Comparison of ENCODE assay signal across 10 cellular contexts in genomic region chr18:22667616-22668422, GRCh38.
DNase-seq lines count a peak whose midpoint lies in the region; ATAC-seq and TF ChIP-seq lines count a peak whose summit lies in the region.
"Had no signal": no experiment of that assay in that cellular context is flagged by ENCODE, and none has a peak within 500 bp of the region (broad histone marks: within the 10 kb centered on the region; RNA-seq: fewer than 3 reads in every experiment).

No MANE protein-coding gene starts in this region.

- peak overlapping the region; percentile 27 for H3K4me3 Mint-ChIP-seq in Calu3 (ENCODE audit: low read depth, unreplicated experiment)
- no peak overlapping the region for H3K4me3 Mint-ChIP-seq in activated naive CD4-positive, alpha-beta T cell treated with anti-CD3 and anti-CD28 coated beads for 36 hours
- H3K4me3 Mint-ChIP-seq: activated CD4-positive, alpha-beta memory T cell treated with anti-CD3 and anti-CD28 coated beads, Interleukin-2, amount 10 ng/mL, durations not matched to agents 7 days and 5 days had no signal

- no peak for TF ChIP-seq POLR2A in lower leg skin (IDR thresholded peaks at IDR 0.05)

- BruUV-seq in Calu3 (replicated peaks; lab: Mats Ljungman, UMichigan) = no TSS peak

- H3K4me3 ChIP-seq in lower leg skin (ENCODE audit: low read depth, poor library complexity, severe bottlenecking) = no peak overlapping the region

- peak overlapping the region; percentile 63 for H3K27ac Mint-ChIP-seq in Calu3 (ENCODE audit: unreplicated experiment)
- H3K27ac Mint-ChIP-seq in activated naive CD4-positive, alpha-beta T cell treated with anti-CD3 and anti-CD28 coated beads for 36 hours = no peak overlapping the region
- H3K27ac Mint-ChIP-seq: activated CD4-positive, alpha-beta memory T cell treated with anti-CD3 and anti-CD28 coated beads, Interleukin-2, amount 10 ng/mL, durations not matched to agents 7 days and 5 days had no signal

- CTCF ChIA-PET in Calu3 (lab: Charles Lee) = interaction anchor here (1.0 kb wide), 2 partner anchors 10 to 444 kb away, joined by 3 read pairs; no protein-coding TSS in a partner anchor
- CTCF ChIA-PET in activated naive CD4-positive, alpha-beta T cell treated with anti-CD3 and anti-CD28 coated beads for 36 hours (lab: Charles Lee) = no interaction called here

- peaks cover 29% of the 10 kb centered on the region for H3K36me3 Mint-ChIP-seq in Calu3 (ENCODE audit: insufficient read depth, unreplicated experiment)
- no peaks in the 10 kb centered on the region for H3K36me3 Mint-ChIP-seq in activated naive CD4-positive, alpha-beta T cell treated with anti-CD3 and anti-CD28 coated beads for 36 hours (ENCODE audit: low read depth)

- H3K27me3 Mint-ChIP-seq in Calu3 (ENCODE audit: unreplicated experiment) = no peaks in the 10 kb centered on the region
- H3K27me3 Mint-ChIP-seq in activated naive CD4-positive, alpha-beta T cell treated with anti-CD3 and anti-CD28 coated beads for 36 hours (ENCODE audit: low read depth) = peaks cover 4% of the 10 kb centered on the region
- H3K27me3 Mint-ChIP-seq: activated CD4-positive, alpha-beta memory T cell treated with anti-CD3 and anti-CD28 coated beads, Interleukin-2, amount 10 ng/mL, durations not matched to agents 7 days and 5 days had no signal

- 84 to 85% methylated on average over 8 of the region's 8 CpGs for WGBS in lower leg skin, 2 donors

- DNase-seq in Calu3 = peak; percentile 58
- DNase-seq in T1000 (lab: John Stamatoyannopoulos, UW) = peak; percentile 54
- DNase-seq in kidney glomerular epithelial cell (lab: John Stamatoyannopoulos, UW) = peak; percentile 75
- no peak for DNase-seq in midbrain (lab: John Stamatoyannopoulos, UW)
- DNase-seq in activated naive CD4-positive, alpha-beta T cell treated with anti-CD3 and anti-CD28 coated beads for 36 hours = no peak
- no peak for DNase-seq in superior temporal gyrus (ENCODE audit: extremely low spot score)
- no peak for DNase-seq in lower leg skin (ENCODE audit: low spot score in 2 of 2)
- DNase-seq: activated CD4-positive, alpha-beta memory T cell treated with anti-CD3 and anti-CD28 coated beads, Interleukin-2, amount 10 ng/mL, durations not matched to agents 7 days and 5 days; effector memory CD4-positive, alpha-beta T cell had no signal

- intact Hi-C loops in Calu3 (cut with micrococcal nuclease; ENCODE audit: unreplicated experiment) = loop anchor here (10.0 kb wide), 1 partner anchor 47 kb away; no protein-coding TSS in a partner anchor
- intact Hi-C loops in activated naive CD4-positive, alpha-beta T cell treated with anti-CD3 and anti-CD28 coated beads for 36 hours (cut with micrococcal nuclease) = no loop called here
- intact Hi-C loops in lower leg skin (cut with DNase I; ENCODE audit: low total_unique reads) = no loop called here

- no peak for TF ChIP-seq CTCF in Calu3 (IDR thresholded peaks at IDR 0.05; ENCODE audit: unreplicated experiment)
- no peak for TF ChIP-seq CTCF in lower leg skin (IDR thresholded peaks at IDR 0.05)

- peaks cover 5% of the 10 kb centered on the region for H3K9me3 Mint-ChIP-seq in Calu3 (ENCODE audit: low read depth, unreplicated experiment)
- peaks cover 14% of the 10 kb centered on the region for H3K9me3 Mint-ChIP-seq in activated naive CD4-positive, alpha-beta T cell treated with anti-CD3 and anti-CD28 coated beads for 36 hours

- peak; percentile 77 for ATAC-seq in HG02870 (IDR thresholded peaks at IDR 0.05; ENCODE audit: unreplicated experiment)

- H3K4me1 Mint-ChIP-seq in Calu3 (ENCODE audit: low read depth, unreplicated experiment) = peaks cover 57% of the 10 kb centered on the region
- H3K4me1 Mint-ChIP-seq in activated naive CD4-positive, alpha-beta T cell treated with anti-CD3 and anti-CD28 coated beads for 36 hours (ENCODE audit: low read depth) = no peaks in the 10 kb centered on the region
- H3K4me1 Mint-ChIP-seq: activated CD4-positive, alpha-beta memory T cell treated with anti-CD3 and anti-CD28 coated beads, Interleukin-2, amount 10 ng/mL, durations not matched to agents 7 days and 5 days had no signal

Comparison
In these comparisons a context has a peak if more than half of its experiments do, and no peak if none do; other contexts are left out.
1. DNase-seq: peak in Calu3 (single experiment), T1000 (single experiment) and kidney glomerular epithelial cell (single experiment); none in midbrain (single experiment), activated naive CD4-positive, alpha-beta T cell treated with anti-CD3 and anti-CD28 coated beads for 36 hours (single experiment), superior temporal gyrus (single experiment) and lower leg skin (0 of 2).